ENCODE assay signal across 9 cellular contexts in the genomic region with DNA sequence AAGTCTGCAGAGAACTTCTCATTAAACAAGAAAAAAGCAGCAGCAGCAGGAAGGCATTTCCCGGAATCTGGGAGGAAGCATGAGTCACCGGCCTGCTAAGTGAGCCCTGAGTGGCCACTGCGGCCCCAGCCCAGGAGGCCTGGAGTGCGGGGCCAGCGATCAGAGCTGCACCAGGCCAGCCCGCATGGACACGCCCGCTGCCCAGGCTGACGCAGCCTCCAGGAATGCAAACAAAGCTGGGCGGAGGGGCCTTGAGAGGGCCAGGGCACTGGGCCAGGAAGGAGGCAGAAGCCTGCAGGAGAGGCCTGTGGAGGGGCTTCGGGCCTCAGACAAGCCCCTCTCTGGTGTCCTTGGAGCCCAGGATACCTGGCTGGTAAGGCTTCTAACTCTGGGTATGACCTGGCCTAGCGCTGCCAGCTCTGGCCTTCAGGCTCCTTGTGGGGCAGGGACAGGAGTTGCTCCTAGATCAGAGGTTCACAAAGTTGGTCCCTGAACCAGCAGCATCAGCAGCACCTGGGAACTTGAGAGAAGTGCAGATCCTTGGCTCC.
DNase-seq lines count a peak whose midpoint lies in the region; ATAC-seq and TF ChIP-seq lines count a peak whose summit lies in the region.
"Had no signal": no experiment of that assay in that cellular context is flagged by ENCODE, and none has a peak within 500 bp of the region (broad histone marks: within the 10 kb centered on the region; RNA-seq: fewer than 3 reads in every experiment).

No MANE protein-coding gene starts in this region.

- no peak overlapping the region for H2AFZ ChIP-seq in OCI-LY7 (ENCODE audit: low read length)

- no peak overlapping the region for H3K27ac ChIP-seq in OCI-LY7 (ENCODE audit: low read depth, low read length, poor library complexity, severe bottlenecking)

- no peaks in the 10 kb centered on the region for H3K79me2 ChIP-seq in OCI-LY7 (ENCODE audit: insufficient read depth, low read depth, low read length)

- H3K4me1 ChIP-seq in OCI-LY7 (ENCODE audit: insufficient read depth, low read length, poor library complexity, severe bottlenecking) = no peaks in the 10 kb centered on the region

- H3K4me1 Mint-ChIP-seq in activated CD4-positive, alpha-beta T cell treated with anti-CD3 and anti-CD28 coated beads for 36 hours = no peaks in the 10 kb centered on the region
- H3K4me1 Mint-ChIP-seq in stimulated activated memory B cell treated with anti-CD40 and anti-IgM and Interleukin-4, amounts not matched to agents 10 μg/mL and 1 μg/mL and 100 μg/mL, for 72 hours = no peaks in the 10 kb centered on the region
- H3K4me1 Mint-ChIP-seq: naive B cell had no signal

- DNase-seq in Daoy (ENCODE audit: low read depth) = peak; percentile 98
- peak; percentile 75 for DNase-seq in epidermal melanocyte (ENCODE audit: insufficient read length, low spot score)
- peak; percentile 94 for DNase-seq in mucosa of gallbladder (ENCODE audit: low spot score)
- no peak for DNase-seq in OCI-LY7 (ENCODE audit: low spot score)
- DNase-seq in activated CD4-positive, alpha-beta T cell treated with anti-CD3 and anti-CD28 coated beads for 36 hours = no peak
- DNase-seq: naive B cell had no signal

- CTCF ChIA-PET in OCI-LY7 (lab: Charles Lee; ENCODE audit: unreplicated experiment) = interaction anchor here (0.5 kb wide), 1 partner anchor 58 kb away, joined by 6 read pairs; no protein-coding TSS in a partner anchor
- CTCF ChIA-PET in activated CD4-positive, alpha-beta T cell treated with anti-CD3 and anti-CD28 coated beads for 36 hours (lab: Charles Lee) = no interaction called here

- H3K9me3 Mint-ChIP-seq in activated CD4-positive, alpha-beta T cell treated with anti-CD3 and anti-CD28 coated beads for 36 hours (ENCODE audit: low read depth) = no peaks in the 10 kb centered on the region
- H3K9me3 Mint-ChIP-seq in stimulated activated memory B cell treated with anti-CD40 and anti-IgM and Interleukin-4, amounts not matched to agents 10 μg/mL and 1 μg/mL and 100 μg/mL, for 72 hours = no peaks in the 10 kb centered on the region
- H3K9me3 Mint-ChIP-seq: naive B cell had no signal

- no peaks in the 10 kb centered on the region for H4K20me1 ChIP-seq in OCI-LY7 (ENCODE audit: insufficient read depth, low read length)

- ATAC-seq in activated CD4-positive, alpha-beta T cell treated with anti-CD3 and anti-CD28 coated beads for 36 hours = no peak
- ATAC-seq in HG03378 (IDR thresholded peaks at IDR 0.05; ENCODE audit: unreplicated experiment) = no peak
- ATAC-seq in stimulated activated memory B cell treated with anti-CD40 and anti-IgM and Interleukin-4, amounts not matched to agents 10 μg/mL and 1 μg/mL and 100 μg/mL, for 72 hours = no peak

- H3K4me3 ChIP-seq in OCI-LY7 (ENCODE audit: low read depth, low read length, poor library complexity, severe bottlenecking) = no peak overlapping the region

- H3K4me3 Mint-ChIP-seq in activated CD4-positive, alpha-beta T cell treated with anti-CD3 and anti-CD28 coated beads for 36 hours = no peak overlapping the region
- no peak overlapping the region for H3K4me3 Mint-ChIP-seq in stimulated activated memory B cell treated with anti-CD40 and anti-IgM and Interleukin-4, amounts not matched to agents 10 μg/mL and 1 μg/mL and 100 μg/mL, for 72 hours
- H3K4me3 Mint-ChIP-seq: naive B cell had no signal

- no peak for TF ChIP-seq CTCF in OCI-LY7 (conservative IDR thresholded peaks at IDR 0.05; ENCODE audit: low read length)

- no peak overlapping the region for H3K27ac Mint-ChIP-seq in activated CD4-positive, alpha-beta T cell treated with anti-CD3 and anti-CD28 coated beads for 36 hours
- no peak overlapping the region for H3K27ac Mint-ChIP-seq in stimulated activated memory B cell treated with anti-CD40 and anti-IgM and Interleukin-4, amounts not matched to agents 10 μg/mL and 1 μg/mL and 100 μg/mL, for 72 hours

- POLR2A ChIA-PET in OCI-LY7 (lab: Charles Lee) = no interaction called here
- POLR2A ChIA-PET in activated CD4-positive, alpha-beta T cell treated with anti-CD3 and anti-CD28 coated beads for 36 hours (lab: Charles Lee) = no interaction called here

- H3K27me3 Mint-ChIP-seq in activated CD4-positive, alpha-beta T cell treated with anti-CD3 and anti-CD28 coated beads for 36 hours = no peaks in the 10 kb centered on the region
- H3K27me3 Mint-ChIP-seq in stimulated activated memory B cell treated with anti-CD40 and anti-IgM and Interleukin-4, amounts not matched to agents 10 μg/mL and 1 μg/mL and 100 μg/mL, for 72 hours = peaks cover 15% of the 10 kb centered on the region

- intact Hi-C loops in OCI-LY7 (cut with micrococcal nuclease; ENCODE audit: unreplicated experiment) = no loop called here
- intact Hi-C loops in activated CD4-positive, alpha-beta T cell treated with anti-CD3 and anti-CD28 coated beads for 36 hours (cut with DNase I, micrococcal nuclease) = no loop called here

- BruUV-seq in OCI-LY7 (replicated peaks; lab: Mats Ljungman, UMichigan) = no TSS peak

- no peaks in the 10 kb centered on the region for H3K36me3 ChIP-seq in OCI-LY7 (ENCODE audit: insufficient read depth, low read length)

- no peaks in the 10 kb centered on the region for H3K36me3 Mint-ChIP-seq in activated CD4-positive, alpha-beta T cell treated with anti-CD3 and anti-CD28 coated beads for 36 hours (ENCODE audit: low read depth)
- no peaks in the 10 kb centered on the region for H3K36me3 Mint-ChIP-seq in stimulated activated memory B cell treated with anti-CD40 and anti-IgM and Interleukin-4, amounts not matched to agents 10 μg/mL and 1 μg/mL and 100 μg/mL, for 72 hours
- H3K36me3 Mint-ChIP-seq: naive B cell had no signal

- H3K4me2 ChIP-seq in OCI-LY7 (ENCODE audit: low read length) = no peak overlapping the region

- H3K9me2 ChIP-seq in OCI-LY7 (ENCODE audit: insufficient read depth, low read length) = no peaks in the 10 kb centered on the region

- H3K9me3 ChIP-seq in OCI-LY7 (ENCODE audit: low read length) = no peaks in the 10 kb centered on the region

TF ChIP-seq in PFSK-1, 5 proteins besides CTCF, POLR2A, EP300 and RAD21:
- TF ChIP-seq FOXP2 (optimal IDR thresholded peaks at IDR 0.05; ENCODE audit: borderline replicate concordance, extremely low read depth, extremely low read length, insufficient read depth) (peak; percentile 99), SIN3A (IDR thresholded peaks at IDR 0.05; ENCODE audit: borderline replicate concordance, insufficient read depth, low read length) (no peak; the same call in 1 of the 2 replicates), TAF1 (IDR thresholded peaks at IDR 0.05; ENCODE audit: borderline replicate concordance, insufficient read depth, low read length) (no peak; the same call in 1 of the 2 replicates), POLR2AphosphoS5 (IDR thresholded peaks at IDR 0.05; ENCODE audit: low read depth, low read length) (no peak)
- TF ChIP-seq, protein P1, sequence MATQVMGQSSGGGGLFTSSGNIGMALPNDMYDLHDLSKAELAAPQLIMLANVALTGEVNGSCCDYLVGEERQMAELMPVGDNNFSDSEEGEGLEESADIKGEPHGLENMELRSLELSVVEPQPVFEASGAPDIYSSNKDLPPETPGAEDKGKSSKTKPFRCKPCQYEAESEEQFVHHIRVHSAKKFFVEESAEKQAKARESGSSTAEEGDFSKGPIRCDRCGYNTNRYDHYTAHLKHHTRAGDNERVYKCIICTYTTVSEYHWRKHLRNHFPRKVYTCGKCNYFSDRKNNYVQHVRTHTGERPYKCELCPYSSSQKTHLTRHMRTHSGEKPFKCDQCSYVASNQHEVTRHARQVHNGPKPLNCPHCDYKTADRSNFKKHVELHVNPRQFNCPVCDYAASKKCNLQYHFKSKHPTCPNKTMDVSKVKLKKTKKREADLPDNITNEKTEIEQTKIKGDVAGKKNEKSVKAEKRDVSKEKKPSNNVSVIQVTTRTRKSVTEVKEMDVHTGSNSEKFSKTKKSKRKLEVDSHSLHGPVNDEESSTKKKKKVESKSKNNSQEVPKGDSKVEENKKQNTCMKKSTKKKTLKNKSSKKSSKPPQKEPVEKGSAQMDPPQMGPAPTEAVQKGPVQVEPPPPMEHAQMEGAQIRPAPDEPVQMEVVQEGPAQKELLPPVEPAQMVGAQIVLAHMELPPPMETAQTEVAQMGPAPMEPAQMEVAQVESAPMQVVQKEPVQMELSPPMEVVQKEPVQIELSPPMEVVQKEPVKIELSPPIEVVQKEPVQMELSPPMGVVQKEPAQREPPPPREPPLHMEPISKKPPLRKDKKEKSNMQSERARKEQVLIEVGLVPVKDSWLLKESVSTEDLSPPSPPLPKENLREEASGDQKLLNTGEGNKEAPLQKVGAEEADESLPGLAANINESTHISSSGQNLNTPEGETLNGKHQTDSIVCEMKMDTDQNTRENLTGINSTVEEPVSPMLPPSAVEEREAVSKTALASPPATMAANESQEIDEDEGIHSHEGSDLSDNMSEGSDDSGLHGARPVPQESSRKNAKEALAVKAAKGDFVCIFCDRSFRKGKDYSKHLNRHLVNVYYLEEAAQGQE (IDR thresholded peaks at IDR 0.05; ENCODE audit: insufficient read depth in 1 of 2, low read depth in 2 of 2, low read length in 2 of 2) = 0 out of 4 replicates have a peak, but pooled peaks of 1 of the 2 experiments have one; percentile 46

Comparison
In these comparisons a context has a peak if more than half of its experiments do, and no peak if none do; other contexts are left out.
1. DNase-seq: peak in Daoy (single experiment), epidermal melanocyte (single experiment) and mucosa of gallbladder (single experiment); none in OCI-LY7 (single experiment) and activated CD4-positive, alpha-beta T cell treated with anti-CD3 and anti-CD28 coated beads for 36 hours (single experiment).